23 cellular contexts compared by ENCODE assay signal in genomic region chr6:63790334-63790733, GRCh38.
A peak's percentile ranks its signal among the peaks of the same experiment; 100 is the strongest.
DNase-seq lines count a peak whose midpoint lies in the region; ATAC-seq and TF ChIP-seq lines count a peak whose summit lies in the region.
"Had no signal": no experiment of that assay in that cellular context is flagged by ENCODE, and none has a peak within 500 bp of the region (broad histone marks: within the 10 kb centered on the region; RNA-seq: fewer than 3 reads in every experiment).

No MANE protein-coding gene starts in this region.

- no peaks in the 10 kb centered on the region for H3K36me3 ChIP-seq in left ventricle myocardium inferior
- no peaks in the 10 kb centered on the region for H3K36me3 ChIP-seq in thyroid gland
- H3K36me3 ChIP-seq: ovary had no signal

- H3K27me3 ChIP-seq in left ventricle myocardium inferior (ENCODE audit: low read depth) (peaks cover 8% of the 10 kb centered on the region), thyroid gland (no peaks in the 10 kb centered on the region)
- H3K27me3 ChIP-seq: body of pancreas, ovary had no signal

- ATAC-seq in GM19324 (IDR thresholded peaks at IDR 0.05; ENCODE audit: low FRiP score, unreplicated experiment), result peak; percentile 64
- ATAC-seq in GM21529 (IDR thresholded peaks at IDR 0.05; ENCODE audit: unreplicated experiment), result peak; percentile 54
- peak; percentile 57 for ATAC-seq in HG03025 (IDR thresholded peaks at IDR 0.05; ENCODE audit: low FRiP score, unreplicated experiment)
- ATAC-seq: body of pancreas; left colon; naive thymus-derived CD8-positive, alpha-beta T cell had no signal

- peak; percentile 22 for DNase-seq in GM12865 (ENCODE audit: low read depth)
- DNase-seq in cerebellar nuclear complex (lab: John Stamatoyannopoulos, UW), result no peak
- DNase-seq in NCI-H82 treated with DMSO at 0.1 percent for 48 hours (lab: John Stamatoyannopoulos, UW; ENCODE audit: unreplicated experiment), result no peak
- no peak for DNase-seq in left ventricle myocardium inferior
- DNase-seq in thyroid gland, result no peak
- DNase-seq: 8988T; activated CD4-positive, alpha-beta memory T cell treated with anti-CD3 and anti-CD28 coated beads, Interleukin-2, amount 10 ng/mL, durations not matched to agents 7 days and 5 days; activated gamma-delta T cell; activated T-cell treated with anti-CD3 and anti-CD28 coated beads for 4 hours; body of pancreas; foreskin fibroblast; left colon; MV-4-11; naive thymus-derived CD8-positive, alpha-beta T cell; NCI-H187; ovary; SHP77 treated with DMSO at 0.1 percent for 48 hours; stimulated activated CD4-positive, alpha-beta T cell treated with anti-CD3 and anti-CD28 coated beads, Interleukin-4, amount 100 ng/mL, for 4 hours; SW 1271; trophoblast cell had no signal

- TF ChIP-seq CTCF in GM12865 (IDR thresholded peaks at IDR 0.05; ENCODE audit: insufficient read depth, low read depth, low read length, missing control alignments) (no peak), left ventricle myocardium inferior (IDR thresholded peaks at IDR 0.05; ENCODE audit: borderline replicate concordance) (no peak), thyroid gland (IDR thresholded peaks at IDR 0.05) (no peak)

- no peaks in the 10 kb centered on the region for H3K4me1 ChIP-seq in left ventricle myocardium inferior
- no peaks in the 10 kb centered on the region for H3K4me1 ChIP-seq in thyroid gland
- H3K4me1 ChIP-seq: body of pancreas had no signal

- H3K27ac ChIP-seq in left ventricle myocardium inferior (replicated peaks) (no peak overlapping the region), thyroid gland (no peak overlapping the region)
- H3K27ac ChIP-seq: body of pancreas, ovary had no signal

- H3K4me3 ChIP-seq in GM12865 (ENCODE audit: low read depth, low read length) (no peak overlapping the region), left ventricle myocardium inferior (no peak overlapping the region), thyroid gland (replicated peaks in 1 of 3) (no peak overlapping the region)
- H3K4me3 ChIP-seq: body of pancreas, ovary had no signal

- 49 to 53% methylated on average over 3 of the region's 3 CpGs for WGBS in thyroid gland, 2 donors

- no peaks in the 10 kb centered on the region for H3K9me3 ChIP-seq in left ventricle myocardium inferior (replicated peaks)
- no peaks in the 10 kb centered on the region for H3K9me3 ChIP-seq in thyroid gland
- H3K9me3 ChIP-seq: body of pancreas, ovary had no signal

- TF ChIP-seq POLR2A in thyroid gland (IDR thresholded peaks at IDR 0.05), result no peak

- intact Hi-C loops in left ventricle myocardium inferior (cut with micrococcal nuclease) (no loop called here), thyroid gland (cut with DNase I) (no loop called here)
